ENCODE assay signal across 8 cellular contexts in genomic region chr1:155322953-155323728, GRCh38. TPM values are rescaled to one million over a fixed set of nuclear protein-coding genes. Genes with fewer than 3 reads are reported as not detected.
DNase-seq lines count a peak whose midpoint lies in the region; ATAC-seq and TF ChIP-seq lines count a peak whose summit lies in the region.

No MANE protein-coding gene starts in this region.

- peaks cover 22% of the 10 kb centered on the region for H3K36me3 Mint-ChIP-seq in WTC11

- no peaks in the 10 kb centered on the region for H3K27me3 ChIP-seq in mammary epithelial cell (ENCODE audit: insufficient read depth, low read length)

- H3K27ac Mint-ChIP-seq in WTC11 = no peak overlapping the region

- BruUV-seq in mammary epithelial cell (replicated peaks; lab: Mats Ljungman, UMichigan) = no TSS peak

- no peaks in the 10 kb centered on the region for H3K9me3 Mint-ChIP-seq in WTC11

- peaks cover 14% of the 10 kb centered on the region for H3K36me3 ChIP-seq in mammary epithelial cell (ENCODE audit: insufficient read depth, low read length)

- H3K4me3 Mint-ChIP-seq in WTC11 = peak overlapping the region; percentile 91

- DNase-seq in GM13977 (ENCODE audit: low spot score) (peak; percentile 92), NCI-H2196 (lab: John Stamatoyannopoulos, UW; ENCODE audit: unreplicated experiment) (peak; percentile 94), WTC11 (ENCODE audit: low spot score) (peak; percentile 94), mammary epithelial cell (peak; percentile 91), iPS-NIHi7 (ENCODE audit: extremely low spot score) (peak; percentile 89)

- H3K9me3 ChIP-seq in mammary epithelial cell (replicated peaks; ENCODE audit: insufficient read depth, low read length) = no peaks in the 10 kb centered on the region

- H3K4me1 ChIP-seq in mammary epithelial cell (ENCODE audit: insufficient read depth, low read length) = peaks cover 24% of the 10 kb centered on the region

- H2AFZ ChIP-seq in mammary epithelial cell (ENCODE audit: low read depth, low read length) = peak overlapping the region; percentile 84

- CTCF ChIA-PET in WTC11 (lab: Charles Lee) (interaction anchor here (0.6 to 9.9 kb wide), 40 partner anchors 8 to 1905 kb away, joined by 3 to 204 read pairs (median 5); partner anchors contain the start of genes CLK2, ENTREP3, FDPS and HCN3), mammary epithelial cell (lab: Charles Lee; ENCODE audit: low non-redundant PET) (interaction anchor here (0.5 kb wide), 1 partner anchor 48 kb away, joined by 12 read pairs; no protein-coding TSS in a partner anchor)

- H3K27ac ChIP-seq in mammary epithelial cell (ENCODE audit: insufficient read depth, low read depth, low read length) (no peak overlapping the region), skin epidermis (peak overlapping the region; percentile 52 to 98 (median 94))

- H3K27me3 Mint-ChIP-seq in WTC11 (ENCODE audit: low read depth) = peaks cover 6% of the 10 kb centered on the region

- H4K20me1 ChIP-seq in mammary epithelial cell (ENCODE audit: insufficient read depth, low read length) = no peaks in the 10 kb centered on the region

- H3K4me1 Mint-ChIP-seq in WTC11 = peaks cover 41% of the 10 kb centered on the region

- peaks cover 41% of the 10 kb centered on the region for H3K79me2 ChIP-seq in mammary epithelial cell (ENCODE audit: insufficient read depth, low read length)

- H3K4me2 ChIP-seq in mammary epithelial cell (ENCODE audit: insufficient read depth, low read depth, low read length) = peak overlapping the region; percentile 86

- H3K9ac ChIP-seq in mammary epithelial cell (ENCODE audit: insufficient read depth, low read length) = no peak overlapping the region

- intact Hi-C loops in mammary epithelial cell (cut with micrococcal nuclease) = loop anchor here (1.0 to 10.0 kb wide), 6 partner anchors 15 to 242 kb away; partner anchors contain the start of genes ASH1L, FDPS and HCN3

- H3K4me3 ChIP-seq in mammary epithelial cell (replicated peaks in 1 of 3; ENCODE audit: insufficient read depth in 1 of 3, low read depth in 2 of 3, low read length in 3 of 3) = peak overlapping the region; percentile 70 to 84 (median 72)
- peak overlapping the region; percentile 63 to 91 (median 77) for H3K4me3 ChIP-seq in skin epidermis

- in situ Hi-C loops in GM13977 (cut with MboI; ENCODE audit: low pct_unique_long_range_greater_than_20kb, low sequenced_read_pairs, unreplicated experiment) = no loop called here
- in situ Hi-C loops in mammary epithelial cell (cut with MboI; ENCODE audit: low sequenced_read_pairs in 2 of 2) = no loop called here

- TF ChIP-seq CTCF in GM13977 (IDR thresholded peaks at IDR 0.05; ENCODE audit: extremely low read depth, insufficient read depth, missing control alignments) = peak; percentile 97
- TF ChIP-seq CTCF in WTC11 (IDR thresholded peaks at IDR 0.05) = peak; percentile 97
- peak; percentile 65 to 95 for TF ChIP-seq CTCF in mammary epithelial cell (conservative IDR thresholded peaks at IDR 0.05 in 1 of 2, IDR thresholded peaks at IDR 0.05 in 1 of 2; ENCODE audit: extremely low read depth in 1 of 2, insufficient read depth in 1 of 2, low read depth in 1 of 2, low read length in 2 of 2)

- POLR2A ChIA-PET in WTC11 (lab: Charles Lee) = interaction anchor here (0.5 to 2.5 kb wide), 7 partner anchors 15 to 362 kb away, joined by 3 to 13 read pairs (median 4); partner anchors contain the start of genes CLK2 and FDPS

- dilution Hi-C loops in mammary epithelial cell (cut with HindIII; ENCODE audit: low sequenced_read_pairs) = loop anchor here (5.0 kb wide), 1 partner anchor 36 kb away; no protein-coding TSS in a partner anchor

- ATAC-seq in HG03066 (IDR thresholded peaks at IDR 0.05; ENCODE audit: low read depth, unreplicated experiment) (peak; percentile 47), WTC11 (peak; percentile 32), GM18861 (IDR thresholded peaks at IDR 0.05; ENCODE audit: unreplicated experiment) (no peak)

- 3% methylated on average over 22 of the region's 58 CpGs for whole genome bisulfite sequencing in mammary epithelial cell (ENCODE audit: low coverage, missing lambda C conversion rate)

TF ChIP-seq in WTC11, 78 proteins besides CTCF, POLR2A, EP300 and RAD21 (continues in another document):
- TF ChIP-seq JAZF1 (CRISPR knock-in tag; IDR thresholded peaks at IDR 0.05) = no peak
- no peak for TF ChIP-seq AFF4 (CRISPR knock-in tag; IDR thresholded peaks at IDR 0.05; ENCODE audit: borderline replicate concordance)
- TF ChIP-seq NR3C1 (CRISPR knock-in tag; conservative IDR thresholded peaks at IDR 0.05; ENCODE audit: low read depth) = no peak
- no peak; the same call in 1 of the 2 replicates for TF ChIP-seq ZBTB43 (CRISPR knock-in tag; IDR thresholded peaks at IDR 0.05)
- no peak for TF ChIP-seq ATF6 (CRISPR knock-in tag; IDR thresholded peaks at IDR 0.05)
- 0 out of 2 replicates have a peak, but pooled peaks have one; percentile 57 for TF ChIP-seq TP53 (CRISPR knock-in tag; IDR thresholded peaks at IDR 0.05)
- no peak for TF ChIP-seq E2F1 (CRISPR knock-in tag; IDR thresholded peaks at IDR 0.05)

RNA-seq across cellular contexts. Expression of gene RUSC1, which starts 2.4 kb away (rescaled TPM):
- total RNA-seq in WTC11 (2021) (51.4 to 68.8 TPM (median 55.3 TPM) in 3 replicates), mammary epithelial cell (10 to 100 TPM; 22.5 to 33.8 TPM)
- polyA plus RNA-seq in mammary epithelial cell = 45.2 TPM
- 18.2 TPM for polyA minus RNA-seq in mammary epithelial cell

RNA-seq across cellular contexts. Expression of gene FDPS, which starts 14.5 kb away (rescaled TPM):
- total RNA-seq in WTC11 (2021) (342 to 366 TPM (median 354 TPM) in 3 replicates), mammary epithelial cell (100 to 1,000 TPM; 180 to 795 TPM)
- 859 TPM for polyA plus RNA-seq in mammary epithelial cell
- polyA minus RNA-seq in mammary epithelial cell = 653 TPM

RNA-seq across cellular contexts. Expression of gene PKLR, which starts 21.9 kb away (rescaled TPM):
- 1.5 to 2.5 TPM (median 1.6 TPM) in 3 replicates for total RNA-seq in WTC11 (2021)
- not detected for total RNA-seq in mammary epithelial cell
- 0.02 TPM for polyA plus RNA-seq in mammary epithelial cell
- polyA minus RNA-seq in mammary epithelial cell = not detected

RNA-seq across cellular contexts. Expression of gene HCN3, which starts 45.9 kb away (rescaled TPM):
- total RNA-seq in WTC11 (2021) = 5.9 to 7.3 TPM (median 6.3 TPM) in 3 replicates
- 1 to 10 TPM; 1.3 to 4.8 TPM for total RNA-seq in mammary epithelial cell
- polyA plus RNA-seq in mammary epithelial cell = 3.0 TPM
- polyA minus RNA-seq in mammary epithelial cell = 10.3 TPM

RNA-seq across cellular contexts. Expression of gene CLK2, which starts 49.8 kb away (rescaled TPM):
- 68.2 to 74.9 TPM (median 74.4 TPM) in 3 replicates for total RNA-seq in WTC11 (2021)
- total RNA-seq in mammary epithelial cell = 10 to 100 TPM; 21.5 to 41.5 TPM
- 36.1 TPM for polyA plus RNA-seq in mammary epithelial cell
- polyA minus RNA-seq in mammary epithelial cell = 93.7 TPM
